In the genomic region with DNA sequence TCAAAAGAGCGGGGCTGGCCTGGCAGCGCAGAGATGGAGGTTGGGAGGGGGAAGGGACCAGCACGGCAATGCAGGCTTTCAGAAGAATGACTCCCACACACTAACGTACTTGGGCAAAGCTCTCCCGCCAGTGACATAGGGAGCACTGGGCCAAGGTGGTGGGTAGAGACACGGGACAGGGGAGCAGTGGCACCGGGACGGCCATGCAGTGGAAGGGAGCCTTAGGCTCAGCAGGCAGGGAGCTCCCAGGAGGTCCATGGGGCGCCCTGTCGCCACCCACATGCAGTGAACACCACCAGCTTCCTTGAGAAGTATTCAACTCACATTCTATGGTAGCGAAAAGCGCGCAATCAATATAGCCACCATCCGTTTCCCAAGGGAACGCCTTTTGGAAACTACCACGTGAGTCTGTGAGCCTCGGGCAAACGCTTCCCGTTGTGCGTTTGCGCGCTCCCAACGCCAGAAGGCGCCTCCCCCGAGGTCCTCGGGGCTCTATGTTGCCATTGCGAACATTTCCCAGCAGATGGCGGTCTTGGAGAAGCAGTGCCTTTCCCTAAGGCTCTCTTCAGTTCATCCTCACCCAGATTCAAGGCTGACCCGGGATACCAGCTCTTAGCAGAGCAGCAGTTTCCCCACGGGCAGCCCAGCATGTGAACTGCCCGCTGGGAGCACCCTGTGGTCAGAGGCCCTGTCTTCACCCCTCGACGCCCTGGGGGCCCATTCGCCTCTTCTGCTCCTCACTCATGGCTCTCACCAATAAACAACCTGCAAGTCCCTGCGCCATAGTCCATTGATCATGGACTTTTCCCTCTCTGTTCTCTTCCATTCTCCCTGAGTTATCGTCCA, we compare ENCODE assay signal across 8 cellular contexts. TPM values are rescaled to one million over a fixed set of nuclear protein-coding genes. Genes with fewer than 3 reads are reported as not detected.
DNase-seq lines count a peak whose midpoint lies in the region; ATAC-seq, FAIRE-seq and TF ChIP-seq lines count a peak whose summit lies in the region.

No MANE protein-coding gene starts in this region.

- no peaks in the 10 kb centered on the region for H3K36me3 Mint-ChIP-seq in activated T-helper 1 cell treated with anti-CD3 and anti-CD28 coated beads, Interleukin-12 subunit alpha, Interleukin-12 subunit beta, Interleukin-2, Interleukin-4 antibody, amounts not matched to agents 30 ng/mL and 10 ng/mL and 1 ng/mL, durations not matched to agents 14 hours and 24 hours and 36 hours (ENCODE audit: low read depth)
- no peaks in the 10 kb centered on the region for H3K36me3 Mint-ChIP-seq in natural killer cell treated with Interleukin-12 subunit alpha and Interleukin-12 subunit beta and Interleukin-15 and Interleukin-18, amount 100 ng/mL, for 72 hours

- intact Hi-C loops in activated T-helper 1 cell treated with anti-CD3 and anti-CD28 coated beads, Interleukin-12 subunit alpha, Interleukin-12 subunit beta, Interleukin-2, Interleukin-4 antibody, amounts not matched to agents 30 ng/mL and 10 ng/mL and 1 ng/mL, durations not matched to agents 14 hours and 24 hours and 36 hours (cut with micrococcal nuclease), result loop anchor here (2.0 to 10.0 kb wide), 3 partner anchors 136 to 840 kb away; a partner anchor contains a TSS

- ATAC-seq in GM21515 (IDR thresholded peaks at IDR 0.05; ENCODE audit: unreplicated experiment), result peak; percentile 59
- peak; percentile 72 to 85 for ATAC-seq in natural killer cell treated with Interleukin-12 subunit alpha and Interleukin-12 subunit beta and Interleukin-15 and Interleukin-18, amount 100 ng/mL, for 72 hours

- H3K4me1 ChIP-seq in Peyer's patch, result peaks cover 0 to 13% (median 0%) of the 10 kb centered on the region in 4 donors

- no peaks in the 10 kb centered on the region for H3K27me3 ChIP-seq in Peyer's patch

- no peak for TF ChIP-seq POLR2A in Peyer's patch (IDR thresholded peaks at IDR 0.05)

- DNase-seq in D721Med (ENCODE audit: insufficient read length, low spot score) (peak; percentile 95), Peyer's patch (peak; percentile 65 to 91 (median 89)), fibroblast of peridontal ligament (ENCODE audit: extremely low read depth) (peak; percentile 80)
- DNase-seq in activated T-helper 1 cell treated with anti-CD3 and anti-CD28 coated beads, Interleukin-12 subunit alpha, Interleukin-12 subunit beta, Interleukin-2, Interleukin-4 antibody, amounts not matched to agents 30 ng/mL and 10 ng/mL and 1 ng/mL, durations not matched to agents 14 hours and 24 hours and 36 hours (ENCODE audit: low spot score), result peak; percentile 60
- DNase-seq in natural killer cell treated with Interleukin-12 subunit alpha and Interleukin-12 subunit beta and Interleukin-15 and Interleukin-18, amount 100 ng/mL, for 72 hours (ENCODE audit: low spot score), result peak; percentile 83
- peak; percentile 18 to 69 (median 44) for DNase-seq in stimulated activated naive CD4-positive, alpha-beta T cell (lab: John Stamatoyannopoulos, UW)

- peak overlapping the region in 1 of 4 donors; percentile 30 for H3K27ac ChIP-seq in Peyer's patch

- peak overlapping the region; percentile 30 to 55 (median 48) for H3K4me3 ChIP-seq in Peyer's patch

- no peaks in the 10 kb centered on the region for H3K9me3 Mint-ChIP-seq in activated T-helper 1 cell treated with anti-CD3 and anti-CD28 coated beads, Interleukin-12 subunit alpha, Interleukin-12 subunit beta, Interleukin-2, Interleukin-4 antibody, amounts not matched to agents 30 ng/mL and 10 ng/mL and 1 ng/mL, durations not matched to agents 14 hours and 24 hours and 36 hours
- no peaks in the 10 kb centered on the region for H3K9me3 Mint-ChIP-seq in natural killer cell treated with Interleukin-12 subunit alpha and Interleukin-12 subunit beta and Interleukin-15 and Interleukin-18, amount 100 ng/mL, for 72 hours

- no peaks in the 10 kb centered on the region for H3K36me3 ChIP-seq in Peyer's patch

- H3K9me3 ChIP-seq in Peyer's patch, result no peaks in the 10 kb centered on the region

- TF ChIP-seq EP300 in Ishikawa (IDR thresholded peaks at IDR 0.05; ENCODE audit: borderline replicate concordance), result no peak

- FAIRE-seq in D721Med (lab: Jason Lieb, UNC), result peak; percentile 60

- TF ChIP-seq CTCF in D721Med (IDR thresholded peaks at IDR 0.05; ENCODE audit: insufficient read depth, missing control alignments) (peak; percentile 99), Peyer's patch (IDR thresholded peaks at IDR 0.05) (peak; percentile 58 to 99 (median 96))

- peaks cover 13% of the 10 kb centered on the region for H3K27me3 Mint-ChIP-seq in activated T-helper 1 cell treated with anti-CD3 and anti-CD28 coated beads, Interleukin-12 subunit alpha, Interleukin-12 subunit beta, Interleukin-2, Interleukin-4 antibody, amounts not matched to agents 30 ng/mL and 10 ng/mL and 1 ng/mL, durations not matched to agents 14 hours and 24 hours and 36 hours (ENCODE audit: insufficient read depth)
- peaks cover 13 to 22% of the 10 kb centered on the region in 2 donors for H3K27me3 Mint-ChIP-seq in natural killer cell treated with Interleukin-12 subunit alpha and Interleukin-12 subunit beta and Interleukin-15 and Interleukin-18, amount 100 ng/mL, for 72 hours

- no peak overlapping the region for H3K27ac Mint-ChIP-seq in activated T-helper 1 cell treated with anti-CD3 and anti-CD28 coated beads, Interleukin-12 subunit alpha, Interleukin-12 subunit beta, Interleukin-2, Interleukin-4 antibody, amounts not matched to agents 30 ng/mL and 10 ng/mL and 1 ng/mL, durations not matched to agents 14 hours and 24 hours and 36 hours
- H3K27ac Mint-ChIP-seq in natural killer cell treated with Interleukin-12 subunit alpha and Interleukin-12 subunit beta and Interleukin-15 and Interleukin-18, amount 100 ng/mL, for 72 hours, result no peak overlapping the region

- H3K4me3 Mint-ChIP-seq in activated T-helper 1 cell treated with anti-CD3 and anti-CD28 coated beads, Interleukin-12 subunit alpha, Interleukin-12 subunit beta, Interleukin-2, Interleukin-4 antibody, amounts not matched to agents 30 ng/mL and 10 ng/mL and 1 ng/mL, durations not matched to agents 14 hours and 24 hours and 36 hours, result peak overlapping the region; percentile 74
- H3K4me3 Mint-ChIP-seq in natural killer cell treated with Interleukin-12 subunit alpha and Interleukin-12 subunit beta and Interleukin-15 and Interleukin-18, amount 100 ng/mL, for 72 hours, result peak overlapping the region; percentile 67

- H3K4me1 Mint-ChIP-seq in activated T-helper 1 cell treated with anti-CD3 and anti-CD28 coated beads, Interleukin-12 subunit alpha, Interleukin-12 subunit beta, Interleukin-2, Interleukin-4 antibody, amounts not matched to agents 30 ng/mL and 10 ng/mL and 1 ng/mL, durations not matched to agents 14 hours and 24 hours and 36 hours (ENCODE audit: low read depth), result peaks cover 18% of the 10 kb centered on the region
- H3K4me1 Mint-ChIP-seq in natural killer cell treated with Interleukin-12 subunit alpha and Interleukin-12 subunit beta and Interleukin-15 and Interleukin-18, amount 100 ng/mL, for 72 hours (ENCODE audit: low read depth in 2 of 2), result peaks cover 13 to 15% of the 10 kb centered on the region in 2 donors

- TF ChIP-seq RAD21 in Ishikawa (IDR thresholded peaks at IDR 0.05; ENCODE audit: low read depth), result peak; percentile 96

TF ChIP-seq in Ishikawa, 13 proteins besides CTCF, POLR2A, EP300 and RAD21:
- peak; percentile 45 for TF ChIP-seq TEAD4 (IDR thresholded peaks at IDR 0.05)
- TF ChIP-seq NFIC (IDR thresholded peaks at IDR 0.05), result no peak
- TF ChIP-seq YY1 (IDR thresholded peaks at IDR 0.05; ENCODE audit: low read depth), result no peak
- TF ChIP-seq TCF12 (IDR thresholded peaks at IDR 0.05; ENCODE audit: low read depth), result no peak
- TF ChIP-seq, protein P1, sequence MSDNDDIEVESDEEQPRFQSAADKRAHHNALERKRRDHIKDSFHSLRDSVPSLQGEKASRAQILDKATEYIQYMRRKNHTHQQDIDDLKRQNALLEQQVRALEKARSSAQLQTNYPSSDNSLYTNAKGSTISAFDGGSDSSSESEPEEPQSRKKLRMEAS (IDR thresholded peaks at IDR 0.05), result peak; percentile 97
- TF ChIP-seq, protein P2, sequence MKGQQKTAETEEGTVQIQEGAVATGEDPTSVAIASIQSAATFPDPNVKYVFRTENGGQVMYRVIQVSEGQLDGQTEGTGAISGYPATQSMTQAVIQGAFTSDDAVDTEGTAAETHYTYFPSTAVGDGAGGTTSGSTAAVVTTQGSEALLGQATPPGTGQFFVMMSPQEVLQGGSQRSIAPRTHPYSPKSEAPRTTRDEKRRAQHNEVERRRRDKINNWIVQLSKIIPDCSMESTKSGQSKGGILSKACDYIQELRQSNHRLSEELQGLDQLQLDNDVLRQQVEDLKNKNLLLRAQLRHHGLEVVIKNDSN (IDR thresholded peaks at IDR 0.05), result peak; percentile 78
- TF ChIP-seq TAF1 (IDR thresholded peaks at IDR 0.05; ENCODE audit: low read depth), result 0 out of 2 replicates have a peak, but pooled peaks have one; percentile 27

RNA-seq across cellular contexts. Expression of a gene that starts 16.4 kb away (rescaled TPM):
- total RNA-seq in Peyer's patch, result not detected
- total RNA-seq in activated T-helper 1 cell treated with anti-CD3 and anti-CD28 coated beads, Interleukin-12 subunit alpha, Interleukin-12 subunit beta, Interleukin-2, Interleukin-4 antibody, amounts not matched to agents 30 ng/mL and 10 ng/mL and 1 ng/mL, durations not matched to agents 14 hours and 24 hours and 36 hours, result not detected in 2 replicates
- total RNA-seq in natural killer cell treated with Interleukin-12 subunit alpha and Interleukin-12 subunit beta and Interleukin-15 and Interleukin-18, amount 100 ng/mL, for 72 hours, result not detected

Comparison
In these comparisons a context has a peak if more than half of its experiments do, and no peak if none do; other contexts are left out.
1. DNase-seq: peak in every context shown above with its lines; median percentile 95 in D721Med; 89 in Peyer's patch; 83 in natural killer cell treated with Interleukin-12 subunit alpha and Interleukin-12 subunit beta and Interleukin-15 and Interleukin-18, amount 100 ng/mL, for 72 hours; 80 in fibroblast of peridontal ligament; 60 in activated T-helper 1 cell treated with anti-CD3 and anti-CD28 coated beads, Interleukin-12 subunit alpha, Interleukin-12 subunit beta, Interleukin-2, Interleukin-4 antibody, amounts not matched to agents 30 ng/mL and 10 ng/mL and 1 ng/mL, durations not matched to agents 14 hours and 24 hours and 36 hours; 44 in stimulated activated naive CD4-positive, alpha-beta T cell.